ENCODE assay signal across 15 cellular contexts in genomic region chr1:209612646-209613350, GRCh38. TPM values are rescaled to one million over a fixed set of nuclear protein-coding genes. Genes with fewer than 3 reads are reported as not detected.
"Had no signal": no experiment of that assay in that cellular context is flagged by ENCODE, and none has a peak within 500 bp of the region (broad histone marks: within the 10 kb centered on the region; RNA-seq: fewer than 3 reads in every experiment).

No MANE protein-coding gene starts in this region.

- H3K27me3 ChIP-seq: ascending aorta, cardiac muscle cell, dorsolateral prefrontal cortex, hepatocyte had no signal

- H3K4me1 ChIP-seq: ascending aorta had no signal

- DNase-seq: activated CD4-positive, alpha-beta T cell treated with anti-CD3 and anti-CD28 coated beads for 1 hour; activated CD8-positive, alpha-beta memory T cell treated with anti-CD3 and anti-CD28 coated beads, Interleukin-2, amount 50 U/mL, for 48 hours; activated gamma-delta T cell treated with Interleukin-2 at 50 U/mL for 16 hours; activated T-cell treated with anti-CD3 and anti-CD28 coated beads, Interleukin-2, amount 50 U/mL, for 72 hours; dorsolateral prefrontal cortex; endodermal cell; left ventricle myocardium superior; mesenchymal stem cell; natural killer cell; stimulated activated CD4-positive, alpha-beta T cell treated with anti-CD3 and anti-CD28 coated beads, Interleukin-12 subunit alpha, Interleukin-12 subunit beta, amount 100 ng/mL, for 4 hours; stimulated activated CD4-positive, alpha-beta T cell treated with anti-CD3 and anti-CD28 coated beads, Interleukin-2, amount 100 ng/mL, for 24 hours had no signal

- H3K9me3 ChIP-seq: ascending aorta had no signal

- H3K36me3 ChIP-seq: ascending aorta, cardiac muscle cell had no signal

- H3K27ac ChIP-seq: ascending aorta, cardiac muscle cell, hepatocyte, VCaP had no signal

- H3K4me3 ChIP-seq: ascending aorta, cardiac muscle cell, dorsolateral prefrontal cortex, hepatocyte had no signal

RNA-seq across cellular contexts. Expression of gene CAMK1G, which starts 29.3 kb away (rescaled TPM):
- total RNA-seq: ascending aorta, left ventricle myocardium superior, natural killer cell had no signal
